In the genomic region with DNA sequence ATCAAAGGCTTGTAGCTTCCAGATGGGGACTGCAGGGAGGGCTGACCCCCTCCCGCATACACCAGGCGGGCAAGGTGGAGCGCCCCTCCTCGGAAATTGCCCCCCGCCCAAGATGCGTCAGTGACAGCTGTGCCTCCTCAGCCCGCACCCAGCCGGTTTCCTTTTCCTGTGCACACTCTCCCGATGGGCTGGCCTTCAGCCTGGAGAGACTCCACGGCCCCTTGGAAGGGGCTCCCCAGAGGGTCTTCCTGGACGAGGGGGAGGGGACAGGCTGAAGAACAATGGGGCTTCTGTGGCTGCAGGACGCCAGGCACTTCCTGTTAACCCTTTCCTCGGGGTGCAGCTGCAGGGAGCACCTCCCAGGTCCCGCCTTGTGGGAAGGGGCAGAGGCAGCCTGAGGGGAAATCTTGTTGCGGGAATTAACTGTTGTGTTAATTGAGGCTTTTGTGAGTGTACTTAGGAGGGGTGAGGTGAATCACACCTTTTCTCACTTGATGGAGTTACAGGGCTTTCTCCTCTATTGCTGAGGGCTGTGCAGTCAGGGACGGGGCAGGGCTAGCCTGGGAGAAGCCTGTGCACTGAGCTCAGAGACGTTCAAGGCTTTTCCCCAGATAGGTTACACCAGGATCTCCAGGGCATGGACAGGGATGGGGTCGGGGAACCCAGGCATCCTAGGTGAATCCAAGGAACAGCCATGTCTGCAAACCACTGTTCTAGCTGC, we compare ENCODE assay signal across 8 cellular contexts. TPM values are rescaled to one million over a fixed set of nuclear protein-coding genes. Genes with fewer than 3 reads are reported as not detected.
DNase-seq lines count a peak whose midpoint lies in the region; ATAC-seq and TF ChIP-seq lines count a peak whose summit lies in the region.

No MANE protein-coding gene starts in this region.

- H3K9me3 ChIP-seq in ectodermal cell (ENCODE audit: control insufficient read depth, low read length) (no peaks in the 10 kb centered on the region), lung (ENCODE audit: control insufficient read depth in 2 of 2, insufficient read depth in 1 of 2, low read length in 1 of 2) (no peaks in the 10 kb centered on the region), testis (no peaks in the 10 kb centered on the region)

- H3K27me3 ChIP-seq in ectodermal cell (ENCODE audit: control insufficient read depth, insufficient read depth, low read length, poor library complexity, severe bottlenecking) (no peaks in the 10 kb centered on the region), lung (ENCODE audit: control insufficient read depth, insufficient read depth) (no peaks in the 10 kb centered on the region), testis (no peaks in the 10 kb centered on the region)

- H3K4me3 ChIP-seq in ectodermal cell (ENCODE audit: insufficient read depth, low read depth, low read length), result peak overlapping the region; percentile 28
- no peak overlapping the region for H3K4me3 ChIP-seq in lung
- peak overlapping the region in 1 of 2 donors; percentile 50 for H3K4me3 ChIP-seq in testis

- DNase-seq in Daoy (ENCODE audit: low read depth) (peak; percentile 88), NCI-H1417 treated with DMSO at 0.1 percent for 48 hours (lab: John Stamatoyannopoulos, UW) (peak; percentile 89), lung (ENCODE audit: low spot score) (peak; percentile 72), testis (no peak), cerebellum (ENCODE audit: low spot score) (no peak)

- no peak for TF ChIP-seq POLR2A in testis (IDR thresholded peaks at IDR 0.05)

- ATAC-seq in lung (ENCODE audit: insufficient read depth, low FRiP score) (peak; percentile 8), HG03097 (IDR thresholded peaks at IDR 0.05; ENCODE audit: low FRiP score, unreplicated experiment) (no peak)

- intact Hi-C loops in testis (cut with DNase I; ENCODE audit: low total_unique reads), result no loop called here

- TF ChIP-seq CTCF in VCaP (conservative IDR thresholded peaks at IDR 0.05) (no peak), lung (IDR thresholded peaks at IDR 0.05; ENCODE audit: control extremely low read depth, extremely low read depth) (no peak), testis (IDR thresholded peaks at IDR 0.05) (no peak)

- peaks cover 24% of the 10 kb centered on the region for H3K4me1 ChIP-seq in ectodermal cell (ENCODE audit: control insufficient read depth, insufficient read depth, low read length)
- H3K4me1 ChIP-seq in lung (ENCODE audit: control insufficient read depth in 2 of 2, insufficient read depth in 2 of 2, low read length in 2 of 2), result peaks cover 5 to 17% of the 10 kb centered on the region in 2 donors
- peaks cover 17% of the 10 kb centered on the region for H3K4me1 ChIP-seq in testis

- 1 to 2% methylated on average over 18 of the region's 18 CpGs for WGBS in ectodermal cell, 2 experiments
- WGBS in lung, 2 donors, result 3 to 12% methylated on average over 18 of the region's 18 CpGs
- 2 to 11% methylated on average over 16 to 18 of the region's 18 CpGs for WGBS in testis, 2 donors

- peak overlapping the region; percentile 76; the same call in 1 of the 2 replicates for H3K27ac ChIP-seq in VCaP
- peak overlapping the region; percentile 95 for H3K27ac ChIP-seq in ectodermal cell (ENCODE audit: insufficient read depth, low read depth, low read length, poor library complexity, severe bottlenecking)
- peak overlapping the region; percentile 79 to 94 for H3K27ac ChIP-seq in lung (ENCODE audit: low read depth in 1 of 2, low read length in 1 of 2)
- H3K27ac ChIP-seq in testis, result peak overlapping the region; percentile 59 to 65

- H3K36me3 ChIP-seq in ectodermal cell (ENCODE audit: control insufficient read depth, insufficient read depth, low read length) (no peaks in the 10 kb centered on the region), lung (ENCODE audit: control insufficient read depth in 2 of 2, insufficient read depth in 2 of 2, low read length in 2 of 2) (no peaks in the 10 kb centered on the region), testis (ENCODE audit: low read depth, missing control alignments) (no peaks in the 10 kb centered on the region)

RNA-seq across cellular contexts. Expression of a gene that starts 14.3 kb away (rescaled TPM):
- total RNA-seq in Daoy (2014; rRNA removed; shearing (Covaris generic)), result 23.7 and 27.3 TPM in 2 replicates
- polyA plus RNA-seq in ectodermal cell (2013, experiment 1 of 4), result 77.9 TPM
- 70.4 TPM for polyA plus RNA-seq in ectodermal cell (2013, experiment 2 of 4)
- polyA plus RNA-seq in ectodermal cell (2013, experiment 3 of 4), result 54.1 TPM
- polyA plus RNA-seq in ectodermal cell (2013, experiment 4 of 4), result 54.6 TPM
- total RNA-seq in lung, result 10 to 100 TPM; 29.8 to 93.5 TPM
- 100 to 1,000 TPM in 1 of 2 donors, 10 to 100 TPM in 1; 92.5 to 242 TPM for polyA plus RNA-seq in lung
- total RNA-seq in testis, result 10 to 100 TPM; 18.1 to 29.4 TPM
- polyA plus RNA-seq in testis (ENCODE audit: insufficient read depth, low read depth, low replicate concordance), result 23.3 TPM
- 10.3 TPM for total RNA-seq in cerebellum

RNA-seq across cellular contexts. Expression of a gene that starts 14.4 kb away (rescaled TPM):
- total RNA-seq in Daoy (2014; rRNA removed; shearing (Covaris generic)), result 88.8 and 89.8 TPM in 2 replicates
- 37.9 TPM for polyA plus RNA-seq in ectodermal cell (2013, experiment 1 of 4)
- polyA plus RNA-seq in ectodermal cell (2013, experiment 2 of 4), result 32.1 TPM
- 39.2 TPM for polyA plus RNA-seq in ectodermal cell (2013, experiment 3 of 4)
- polyA plus RNA-seq in ectodermal cell (2013, experiment 4 of 4), result 38.1 TPM
- total RNA-seq in lung (10 to 100 TPM; 45.8 to 94.3 TPM), testis (10 to 100 TPM; 27.2 to 37.6 TPM), cerebellum (19.7 TPM)
- polyA plus RNA-seq in lung (100 to 1,000 TPM; 128 to 136 TPM), testis (ENCODE audit: insufficient read depth, low read depth, low replicate concordance) (18.1 TPM)

RNA-seq across cellular contexts. Expression of a gene that starts 46.5 kb away (rescaled TPM):
- total RNA-seq in Daoy (2014; rRNA removed; shearing (Covaris generic)), result 50.6 and 51.2 TPM in 2 replicates
- polyA plus RNA-seq in ectodermal cell (2013, experiment 1 of 4), result 124 TPM
- polyA plus RNA-seq in ectodermal cell (2013, experiment 2 of 4), result 149 TPM
- 79.0 TPM for polyA plus RNA-seq in ectodermal cell (2013, experiment 3 of 4)
- polyA plus RNA-seq in ectodermal cell (2013, experiment 4 of 4), result 86.2 TPM
- total RNA-seq in lung (10 to 100 TPM; 18.4 to 94.8 TPM), testis (100 to 1,000 TPM in 1 of 2 donors, 10 to 100 TPM in 1; 75.9 to 102 TPM), cerebellum (10.5 TPM)
- polyA plus RNA-seq in lung (10 to 100 TPM; 51.6 to 64.9 TPM), testis (ENCODE audit: insufficient read depth, low read depth, low replicate concordance) (38.2 TPM)

RNA-seq across cellular contexts. Expression of a gene that starts 48.0 kb away (rescaled TPM):
- 61.6 and 67.5 TPM in 2 replicates for total RNA-seq in Daoy (2014; rRNA removed; shearing (Covaris generic))
- polyA plus RNA-seq in ectodermal cell (2013, experiment 1 of 4), result 46.9 TPM
- 41.7 TPM for polyA plus RNA-seq in ectodermal cell (2013, experiment 2 of 4)
- polyA plus RNA-seq in ectodermal cell (2013, experiment 3 of 4), result 34.4 TPM
- 38.1 TPM for polyA plus RNA-seq in ectodermal cell (2013, experiment 4 of 4)
- total RNA-seq in lung (10 to 100 TPM; 14.4 to 41.4 TPM), testis (10 to 100 TPM; 44.8 to 50.0 TPM), cerebellum (14.1 TPM)
- polyA plus RNA-seq in lung (10 to 100 TPM; 46.1 to 48.2 TPM), testis (ENCODE audit: insufficient read depth, low read depth, low replicate concordance) (35.9 TPM)

Comparison
In these comparisons a context has a peak if more than half of its experiments do, and no peak if none do; other contexts are left out.
1. DNase-seq: peak in Daoy (single experiment), NCI-H1417 treated with DMSO at 0.1 percent for 48 hours (single experiment) and lung (single experiment); none in testis (single experiment) and cerebellum (single experiment).
2. Peak in every context shown above with its lines, with median percentiles within 50 percentile points of each other: H3K27ac ChIP-seq.